Comparison of ENCODE assay signal across 16 cellular contexts in genomic region chr19:17863520-17864182, GRCh38. TPM values are rescaled to one million over a fixed set of nuclear protein-coding genes. Genes with fewer than 3 reads are reported as not detected.
DNase-seq lines count a peak whose midpoint lies in the region; ATAC-seq and TF ChIP-seq lines count a peak whose summit lies in the region.
"Had no signal": no experiment of that assay in that cellular context is flagged by ENCODE, and none has a peak within 500 bp of the region (broad histone marks: within the 10 kb centered on the region; RNA-seq: fewer than 3 reads in every experiment).

No MANE protein-coding gene starts in this region.

- H3K9me3 Mint-ChIP-seq in activated CD8-positive, alpha-beta memory T cell treated with anti-CD3 and anti-CD28 coated beads, Interleukin-2, amount 10 ng/mL, durations not matched to agents 7 days and 5 days (ENCODE audit: low read depth): no peaks in the 10 kb centered on the region
- no peaks in the 10 kb centered on the region for H3K9me3 Mint-ChIP-seq in HFFc6
- no peaks in the 10 kb centered on the region for H3K9me3 Mint-ChIP-seq in activated naive CD8-positive, alpha-beta T cell treated with anti-CD3 and anti-CD28 coated beads for 36 hours
- H3K9me3 Mint-ChIP-seq: dendritic cell treated with granulocyte-macrophage colony-stimulating factor and Interleukin-4, amounts not matched to agents 40 ng/mL and 50 ng/mL, for 4 days had no signal

- WGBS in psoas muscle, 3 donors: 43 to 57% (median 43%) methylated on average over 8 of the region's 8 CpGs

- no peaks in the 10 kb centered on the region for H3K27me3 Mint-ChIP-seq in activated CD8-positive, alpha-beta memory T cell treated with anti-CD3 and anti-CD28 coated beads, Interleukin-2, amount 10 ng/mL, durations not matched to agents 7 days and 5 days
- H3K27me3 Mint-ChIP-seq in HFFc6 (ENCODE audit: insufficient read depth): peaks cover 35% of the 10 kb centered on the region
- peaks cover 10% of the 10 kb centered on the region for H3K27me3 Mint-ChIP-seq in activated naive CD8-positive, alpha-beta T cell treated with anti-CD3 and anti-CD28 coated beads for 36 hours

- H3K4me1 ChIP-seq in psoas muscle: peaks cover 29% of the 10 kb centered on the region
- H3K4me1 ChIP-seq in mucosa of descending colon (ENCODE audit: low read depth): peaks cover 54% of the 10 kb centered on the region

- no peaks in the 10 kb centered on the region for H3K27me3 ChIP-seq in psoas muscle (ENCODE audit: insufficient read depth in 3 of 3, low read length in 2 of 3)

- peaks cover 40% of the 10 kb centered on the region for H3K36me3 Mint-ChIP-seq in activated CD8-positive, alpha-beta memory T cell treated with anti-CD3 and anti-CD28 coated beads, Interleukin-2, amount 10 ng/mL, durations not matched to agents 7 days and 5 days
- peaks cover 27% of the 10 kb centered on the region for H3K36me3 Mint-ChIP-seq in HFFc6 (ENCODE audit: low read depth)
- H3K36me3 Mint-ChIP-seq in activated naive CD8-positive, alpha-beta T cell treated with anti-CD3 and anti-CD28 coated beads for 36 hours: peaks cover 60% of the 10 kb centered on the region

- H3K27ac Mint-ChIP-seq in activated CD8-positive, alpha-beta memory T cell treated with anti-CD3 and anti-CD28 coated beads, Interleukin-2, amount 10 ng/mL, durations not matched to agents 7 days and 5 days: no peak overlapping the region
- peak overlapping the region; percentile 24; the same call in 1 of the 2 replicates for H3K27ac Mint-ChIP-seq in HFFc6
- H3K27ac Mint-ChIP-seq in activated naive CD8-positive, alpha-beta T cell treated with anti-CD3 and anti-CD28 coated beads for 36 hours: peak overlapping the region; percentile 81
- H3K27ac Mint-ChIP-seq: dendritic cell treated with granulocyte-macrophage colony-stimulating factor and Interleukin-4, amounts not matched to agents 40 ng/mL and 50 ng/mL, for 4 days had no signal

- H3K4me3 ChIP-seq in psoas muscle: no peak overlapping the region
- H3K4me3 ChIP-seq in mucosa of descending colon: no peak overlapping the region

- TF ChIP-seq CTCF in HFFc6 (IDR thresholded peaks at IDR 0.05) (no peak), psoas muscle (IDR thresholded peaks at IDR 0.05) (no peak), mucosa of descending colon (IDR thresholded peaks at IDR 0.05) (no peak)

- ATAC-seq in activated CD8-positive, alpha-beta memory T cell treated with anti-CD3 and anti-CD28 coated beads, Interleukin-2, amount 10 ng/mL, durations not matched to agents 7 days and 5 days: no peak
- ATAC-seq in psoas muscle (peak; percentile 21 to 59 (median 50)), mucosa of descending colon (no peak)

- intact Hi-C loops in psoas muscle (cut with DNase I) (loop anchor here in 1 of 2 donors (10.0 kb wide), 1 partner anchor 201 kb away; no protein-coding TSS in a partner anchor), mucosa of descending colon (cut with DNase I, micrococcal nuclease) (no loop called here)

- H3K4me3 Mint-ChIP-seq in activated CD8-positive, alpha-beta memory T cell treated with anti-CD3 and anti-CD28 coated beads, Interleukin-2, amount 10 ng/mL, durations not matched to agents 7 days and 5 days: no peak overlapping the region
- H3K4me3 Mint-ChIP-seq in HFFc6: no peak overlapping the region
- H3K4me3 Mint-ChIP-seq in activated naive CD8-positive, alpha-beta T cell treated with anti-CD3 and anti-CD28 coated beads for 36 hours: peak overlapping the region; percentile 63
- H3K4me3 Mint-ChIP-seq: dendritic cell treated with granulocyte-macrophage colony-stimulating factor and Interleukin-4, amounts not matched to agents 40 ng/mL and 50 ng/mL, for 4 days had no signal

- CTCF ChIA-PET in activated CD8-positive, alpha-beta memory T cell treated with anti-CD3 and anti-CD28 coated beads, Interleukin-2, amount 10 ng/mL, durations not matched to agents 7 days and 5 days (lab: Charles Lee): interaction anchor here (0.8 to 5.1 kb wide), 3 partner anchors 8 to 134 kb away, joined by 3 to 23 read pairs (median 3); partner anchors contain the start of genes CCDC124 and SLC5A5

- peaks cover 14 to 54% of the 10 kb centered on the region in 2 donors for H3K36me3 ChIP-seq in psoas muscle (ENCODE audit: insufficient read depth in 1 of 2, low read depth in 1 of 2)
- H3K36me3 ChIP-seq in mucosa of descending colon (ENCODE audit: low read depth): peaks cover 5% of the 10 kb centered on the region

- peak overlapping the region; percentile 99 for H3K27ac ChIP-seq in psoas muscle

- H3K9me3 ChIP-seq in psoas muscle: no peaks in the 10 kb centered on the region
- no peaks in the 10 kb centered on the region for H3K9me3 ChIP-seq in mucosa of descending colon

- H3K4me1 Mint-ChIP-seq in activated CD8-positive, alpha-beta memory T cell treated with anti-CD3 and anti-CD28 coated beads, Interleukin-2, amount 10 ng/mL, durations not matched to agents 7 days and 5 days: peaks cover 31% of the 10 kb centered on the region
- peaks cover 23% of the 10 kb centered on the region for H3K4me1 Mint-ChIP-seq in HFFc6 (ENCODE audit: low read depth)
- peaks cover 40% of the 10 kb centered on the region for H3K4me1 Mint-ChIP-seq in activated naive CD8-positive, alpha-beta T cell treated with anti-CD3 and anti-CD28 coated beads for 36 hours

- DNase-seq in activated CD8-positive, alpha-beta memory T cell treated with anti-CD3 and anti-CD28 coated beads, Interleukin-2, amount 50 U/mL, for 48 hours: peak; percentile 67
- DNase-seq in activated CD8-positive, alpha-beta memory T cell treated with anti-CD3 and anti-CD28 coated beads, Interleukin-2, amount 10 ng/mL, durations not matched to agents 7 days and 5 days: no peak
- DNase-seq in HFFc6 (no peak), psoas muscle (no peak), HuH-7 (ENCODE audit: low spot score) (no peak), DMS153 (lab: John Stamatoyannopoulos, UW) (no peak), mucosa of descending colon (no peak)
- no peak for DNase-seq in activated naive CD8-positive, alpha-beta T cell treated with anti-CD3 and anti-CD28 coated beads for 36 hours
- DNase-seq: activated effector memory CD4-positive, alpha-beta T cell treated with anti-CD3 and anti-CD28 coated beads, Interleukin-2, amount 50 U/mL, for 16 hours; foreskin melanocyte; NCI-H1694 treated with DMSO at 0.1 percent for 48 hours; stimulated activated CD4-positive, alpha-beta T cell treated with anti-CD3 and anti-CD28 coated beads, Interleukin-4, amount 100 ng/mL, for 1 hour; substantia nigra; T1000 had no signal

RNA-seq across cellular contexts. Expression of gene RPL18A, which starts 3.9 kb away (rescaled TPM):
- total RNA-seq in activated CD8-positive, alpha-beta memory T cell treated with anti-CD3 and anti-CD28 coated beads, Interleukin-2, amount 10 ng/mL, durations not matched to agents 7 days and 5 days: 1,000 to 10,000 TPM; 1,945 to 2,182 TPM
- total RNA-seq in HFFc6 (2021; fragmentation: NEBNext Ultra II Directional; extraction: Animal tissue kit (Norgen Biotek cat#: 25700)): 1,000 to 10,000 TPM; 1,774 to 2,038 (median 1,892) TPM
- total RNA-seq in activated naive CD8-positive, alpha-beta T cell treated with anti-CD3 and anti-CD28 coated beads for 36 hours: 1,000 to 10,000 TPM; 3,144 to 3,196 TPM
- total RNA-seq in psoas muscle (1,000 to 10,000 TPM; 1,164 to 1,735 (median 1,510) TPM), mucosa of descending colon (1,000 to 10,000 TPM; 1,368 to 1,650 (median 1,462) TPM)
- 1,000 to 10,000 TPM; 2,246 to 3,046 (median 2,399) TPM for polyA plus RNA-seq in psoas muscle

RNA-seq across cellular contexts. Expression of gene SLC5A5, which starts 8.1 kb away (rescaled TPM):
- total RNA-seq in activated CD8-positive, alpha-beta memory T cell treated with anti-CD3 and anti-CD28 coated beads, Interleukin-2, amount 10 ng/mL, durations not matched to agents 7 days and 5 days: under 1 TPM; 0.59 to 0.73 TPM
- total RNA-seq in HFFc6 (2021; fragmentation: NEBNext Ultra II Directional; extraction: Animal tissue kit (Norgen Biotek cat#: 25700)): not detected
- 1 to 10 TPM; 1.5 to 1.7 TPM for total RNA-seq in activated naive CD8-positive, alpha-beta T cell treated with anti-CD3 and anti-CD28 coated beads for 36 hours
- total RNA-seq in psoas muscle (not detected), mucosa of descending colon (under 1 TPM in 1 of 3 donors, not detected in 2; 0.19 TPM)
- polyA plus RNA-seq in psoas muscle: not detected

RNA-seq across cellular contexts. Expression of gene JAK3, which starts 15.9 kb away (rescaled TPM):
- 100 to 1,000 TPM; 137 to 146 TPM for total RNA-seq in activated CD8-positive, alpha-beta memory T cell treated with anti-CD3 and anti-CD28 coated beads, Interleukin-2, amount 10 ng/mL, durations not matched to agents 7 days and 5 days
- total RNA-seq in HFFc6 (2021; fragmentation: NEBNext Ultra II Directional; extraction: Animal tissue kit (Norgen Biotek cat#: 25700)): under 1 TPM; 0.30 to 1.00 (median 0.40) TPM
- total RNA-seq in activated naive CD8-positive, alpha-beta T cell treated with anti-CD3 and anti-CD28 coated beads for 36 hours: 10 to 100 TPM; 90.3 to 91.1 TPM
- 1 to 10 TPM in 3 of 4 donors, under 1 TPM in 1; 0.95 to 4.0 (median 1.1) TPM for total RNA-seq in psoas muscle
- under 1 TPM; 0.17 to 0.35 (median 0.31) TPM for polyA plus RNA-seq in psoas muscle
- 1 to 10 TPM; 3.1 to 9.1 (median 5.4) TPM for total RNA-seq in mucosa of descending colon

RNA-seq across cellular contexts. Expression of gene INSL3, which starts 42.3 kb away (rescaled TPM):
- total RNA-seq in activated CD8-positive, alpha-beta memory T cell treated with anti-CD3 and anti-CD28 coated beads, Interleukin-2, amount 10 ng/mL, durations not matched to agents 7 days and 5 days: 1 to 10 TPM; 1.7 to 2.2 TPM
- total RNA-seq in HFFc6 (2021; fragmentation: NEBNext Ultra II Directional; extraction: Animal tissue kit (Norgen Biotek cat#: 25700)): not detected
- 1 to 10 TPM; 1.7 to 1.8 TPM for total RNA-seq in activated naive CD8-positive, alpha-beta T cell treated with anti-CD3 and anti-CD28 coated beads for 36 hours
- total RNA-seq in psoas muscle (not detected), mucosa of descending colon (not detected)
- not detected for polyA plus RNA-seq in psoas muscle
- total RNA-seq: kidney epithelial cell had no signal

Comparison
In these comparisons a context has a peak if more than half of its experiments do, and no peak if none do; other contexts are left out.
1. ATAC-seq: peak in psoas muscle (4 of 4); none in activated CD8-positive, alpha-beta memory T cell treated with anti-CD3 and anti-CD28 coated beads, Interleukin-2, amount 10 ng/mL, durations not matched to agents 7 days and 5 days (single experiment) and mucosa of descending colon (single experiment).
2. RNA of gene JAK3, which starts 15.9 kb away (total RNA-seq): 137 to 146 TPM in activated CD8-positive, alpha-beta memory T cell treated with anti-CD3 and anti-CD28 coated beads, Interleukin-2, amount 10 ng/mL, durations not matched to agents 7 days and 5 days and 90.3 to 91.1 TPM in activated naive CD8-positive, alpha-beta T cell treated with anti-CD3 and anti-CD28 coated beads for 36 hours; 3.1 to 9.1 TPM in mucosa of descending colon, 0.95 to 4.0 TPM in psoas muscle and 0.30 to 1.00 TPM in HFFc6; every median in the first group is over 4 times any median in the second.